8 cellular contexts compared by ENCODE assay signal in the genomic region with DNA sequence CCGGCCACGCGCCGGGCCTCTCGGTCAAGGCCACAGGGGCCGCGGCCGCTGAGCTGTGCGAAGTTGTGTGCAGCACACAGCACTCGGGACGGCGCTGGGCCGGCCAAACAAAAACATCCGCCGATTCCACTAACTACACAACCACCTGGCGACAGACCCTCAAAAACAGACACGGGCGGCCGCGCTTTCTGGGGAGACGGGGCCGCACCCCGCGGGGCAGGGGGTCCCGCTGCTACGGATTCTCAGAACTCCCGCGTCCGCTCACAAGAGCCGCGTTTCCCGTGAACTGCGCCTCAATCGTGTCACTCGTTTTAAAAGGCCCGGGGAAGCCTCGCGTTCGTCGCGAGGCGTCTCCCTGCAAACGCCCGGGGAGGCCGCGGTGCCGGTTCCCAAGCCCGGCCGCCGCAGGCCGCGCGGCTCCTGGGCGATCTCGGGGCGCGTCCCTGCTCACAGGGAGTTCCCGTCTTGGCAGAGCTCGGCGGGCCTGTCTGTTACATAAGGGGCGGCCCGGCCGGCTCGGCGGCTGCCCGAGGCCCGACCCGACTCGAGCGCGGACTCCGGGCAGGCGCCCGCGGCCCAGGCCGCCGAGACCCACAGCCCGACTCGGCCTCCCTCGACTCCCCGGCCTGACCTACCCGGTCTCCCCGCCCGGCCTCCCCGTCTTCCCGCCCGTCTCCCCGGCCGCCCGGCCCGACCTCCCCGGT. TPM values are rescaled to one million over a fixed set of nuclear protein-coding genes. Genes with fewer than 3 reads are reported as not detected.
DNase-seq lines count a peak whose midpoint lies in the region; ATAC-seq and TF ChIP-seq lines count a peak whose summit lies in the region.

No MANE protein-coding gene starts in this region.

- peak overlapping the region; percentile 97 for H3K4me2 ChIP-seq in Loucy (ENCODE audit: low read depth, low read length, poor library complexity, severe bottlenecking)

- H3K4me3 ChIP-seq in GM12865 (ENCODE audit: low read depth, low read length) (peak overlapping the region; percentile 94), Loucy (ENCODE audit: low read length, poor library complexity, severe bottlenecking) (peak overlapping the region; percentile 82), adipocyte (ENCODE audit: low read length) (peak overlapping the region; percentile 87), right atrium auricular region (peak overlapping the region; percentile 71 to 78)

- no peaks in the 10 kb centered on the region for H3K27me3 ChIP-seq in Loucy (ENCODE audit: insufficient read depth, low read length, poor library complexity, severe bottlenecking)
- H3K27me3 ChIP-seq in adipocyte (replicated peaks; ENCODE audit: control insufficient read depth, insufficient read depth, low read length), result no peaks in the 10 kb centered on the region
- no peaks in the 10 kb centered on the region for H3K27me3 ChIP-seq in right atrium auricular region

- H4K20me1 ChIP-seq in Loucy (ENCODE audit: insufficient read depth, low read length, poor library complexity, severe bottlenecking), result peaks cover 51% of the 10 kb centered on the region

- DNase-seq in GM12865 (ENCODE audit: low read depth), result peak; percentile 48
- DNase-seq in adipocyte (ENCODE audit: low read depth), result peak; percentile 72
- no peak for DNase-seq in right atrium auricular region (ENCODE audit: low spot score)
- peak; percentile 75 for DNase-seq in retina
- no peak for DNase-seq in ureter (ENCODE audit: low spot score)

- no peaks in the 10 kb centered on the region for H3F3A ChIP-seq in Loucy (ENCODE audit: low read depth)

- H3K4me1 ChIP-seq in Loucy (ENCODE audit: insufficient read depth, low read length, poor library complexity, severe bottlenecking) (peaks cover 51% of the 10 kb centered on the region), adipocyte (ENCODE audit: control insufficient read depth, insufficient read depth, low read length) (peaks cover 21% of the 10 kb centered on the region), right atrium auricular region (peaks cover 0 to 38% of the 10 kb centered on the region in 2 donors)

- H3K79me2 ChIP-seq in Loucy (ENCODE audit: insufficient read depth, low read length), result peaks cover 69% of the 10 kb centered on the region

- no peak overlapping the region for H2AFZ ChIP-seq in Loucy (ENCODE audit: low read length)

- peak overlapping the region; percentile 92 for H3K9ac ChIP-seq in Loucy (ENCODE audit: low read depth, low read length, poor library complexity, severe bottlenecking)
- peak overlapping the region; percentile 93 for H3K9ac ChIP-seq in adipocyte (ENCODE audit: low read length)

- H3K27ac ChIP-seq in right atrium auricular region, result peak overlapping the region; percentile 83 to 87

- H3K9me3 ChIP-seq in Loucy (ENCODE audit: insufficient read depth, low read depth, low read length) (no peaks in the 10 kb centered on the region), adipocyte (ENCODE audit: control insufficient read depth, low read length) (peaks cover 4% of the 10 kb centered on the region), right atrium auricular region (no peaks in the 10 kb centered on the region)

- no peaks in the 10 kb centered on the region for H3K9me2 ChIP-seq in Loucy (replicated peaks; ENCODE audit: low read depth, low read length)

- peaks cover 23% of the 10 kb centered on the region; the same call in 1 of the 2 replicates for H3K36me3 ChIP-seq in Loucy (ENCODE audit: insufficient read depth, low read length)
- peaks cover 24% of the 10 kb centered on the region for H3K36me3 ChIP-seq in adipocyte (ENCODE audit: control insufficient read depth, insufficient read depth, low read length, severe bottlenecking)
- H3K36me3 ChIP-seq in right atrium auricular region, result peaks cover 23% of the 10 kb centered on the region

- TF ChIP-seq CTCF in GM12865 (IDR thresholded peaks at IDR 0.05; ENCODE audit: insufficient read depth, low read depth, low read length, missing control alignments) (no peak), Loucy (conservative IDR thresholded peaks at IDR 0.05; ENCODE audit: low read length) (no peak), right atrium auricular region (IDR thresholded peaks at IDR 0.05) (no peak)

- ATAC-seq in GM18502 (IDR thresholded peaks at IDR 0.05; ENCODE audit: poor library complexity, unreplicated experiment) (no peak), HG02840 (IDR thresholded peaks at IDR 0.05; ENCODE audit: low FRiP score, unreplicated experiment) (no peak)

RNA-seq across cellular contexts. Expression of a gene that starts 0.9 kb away (rescaled TPM):
- total RNA-seq in right atrium auricular region (10 to 100 TPM; 17.7 to 20.8 TPM), ureter (41.5 TPM)

RNA-seq across cellular contexts. Expression of a gene that starts 26.9 kb away (rescaled TPM):
- total RNA-seq in right atrium auricular region (1 to 10 TPM; 3.7 to 6.6 TPM), ureter (13.6 TPM)

Comparison
In these comparisons a context has a peak if more than half of its experiments do, and no peak if none do; other contexts are left out.
1. DNase-seq: peak in GM12865 (single experiment), adipocyte (single experiment) and retina (single experiment); none in right atrium auricular region (single experiment) and ureter (single experiment).
2. Peak in every context shown above with its lines, with median percentiles within 50 percentile points of each other: H3K4me3 ChIP-seq.